ENCODE assay signal across 8 cellular contexts in the genomic region with DNA sequence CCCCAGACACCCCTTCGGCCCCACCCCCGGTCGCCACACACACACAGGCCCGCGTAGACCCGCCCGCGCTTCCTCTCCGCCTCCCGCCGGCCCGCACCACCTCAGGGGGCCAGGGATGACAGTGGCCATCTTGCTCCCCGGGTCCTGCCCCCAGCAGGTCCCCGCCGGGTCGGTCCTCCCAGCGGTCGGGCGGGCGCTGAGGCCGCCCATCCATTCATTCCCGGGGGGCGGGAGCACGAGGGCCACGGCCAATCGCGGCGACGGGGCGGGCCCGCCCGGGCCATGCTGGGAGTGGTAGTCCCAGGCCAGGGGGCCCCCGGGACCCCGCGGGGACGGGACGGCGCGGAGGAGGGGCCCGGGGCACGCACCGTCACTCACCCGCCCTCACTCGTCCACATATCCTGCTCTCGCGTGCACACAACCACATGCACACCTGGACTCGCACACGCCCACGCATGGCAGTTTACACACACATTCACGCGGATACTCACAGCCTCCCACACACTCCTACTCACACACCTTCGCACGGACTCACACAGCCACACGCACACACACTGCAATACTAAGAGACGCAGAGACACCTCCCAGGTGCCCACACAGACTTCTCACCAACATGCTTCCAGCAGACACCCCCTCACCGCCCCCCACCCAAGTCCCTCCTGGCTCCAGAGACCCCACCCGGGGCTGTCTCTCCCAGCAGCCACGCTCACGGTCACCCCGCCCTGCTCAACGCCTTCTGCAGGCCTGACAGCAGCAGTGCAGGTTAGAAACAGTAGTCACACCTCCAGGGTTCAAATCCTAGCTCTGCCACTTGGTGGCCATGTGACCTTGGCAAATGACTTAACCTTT. TPM values are rescaled to one million over a fixed set of nuclear protein-coding genes. Genes with fewer than 3 reads are reported as not detected.
DNase-seq lines count a peak whose midpoint lies in the region; ATAC-seq, FAIRE-seq and TF ChIP-seq lines count a peak whose summit lies in the region.

Gene DPF1 (minus strand): TSS at position 209 of the 849 bp plus-strand sequence. CDS start 80 bp downstream, at position 129.

- CTCF ChIA-PET in A549 (lab: Yijun Ruan, JAX) = interaction anchor here (0.6 to 4.1 kb wide), 19 partner anchors 9 to 329 kb away, joined by 3 to 98 read pairs (median 6); partner anchors contain the start of genes CATSPERG, FAM98C and WDR87

- peak; percentile 98 for FAIRE-seq in A549 (lab: Jason Lieb, UNC)
- peak; percentile 89 for FAIRE-seq in GM12892 (lab: Jason Lieb, UNC)

- WGBS in A549 (ENCODE audit: missing lambda C conversion rate) = 5% methylated on average over 34 of the region's 61 CpGs

- peaks cover 3% of the 10 kb centered on the region for H3K36me3 Mint-ChIP-seq in effector memory CD8-positive, alpha-beta T cell (ENCODE audit: insufficient read depth)

- H3K4me3 ChIP-seq in A549 = peak within 1 kb of the TSS; percentile 48

- peak; percentile 92 to 100 for DNase-seq in A549 (ENCODE audit: low read depth in 1 of 2, low spot score in 1 of 2)
- DNase-seq in GM12892 (ENCODE audit: insufficient read length) = peak; percentile 93
- DNase-seq in NCI-H524 (lab: John Stamatoyannopoulos, UW) = peak; percentile 71 to 89
- peak; percentile 60 to 70 for DNase-seq in activated CD4-positive, alpha-beta T cell treated with anti-CD3 and anti-CD28 coated beads, Interleukin-2, amount 50 U/mL, for 48 hours
- no peak for DNase-seq in effector memory CD8-positive, alpha-beta T cell
- peak; percentile 72 for DNase-seq in midbrain (lab: John Stamatoyannopoulos, UW)
- peak; percentile 50 for DNase-seq in stimulated activated naive CD8-positive, alpha-beta T cell treated with anti-CD3 and anti-CD28 coated beads, Interleukin-15, amount 100 ng/mL, for 72 hours

- peaks cover 19 to 28% of the 10 kb centered on the region in 2 donors for H3K4me1 Mint-ChIP-seq in effector memory CD8-positive, alpha-beta T cell (ENCODE audit: low read depth in 2 of 2)
- H3K4me1 Mint-ChIP-seq in stimulated activated naive CD8-positive, alpha-beta T cell treated with anti-CD3 and anti-CD28 coated beads, Interleukin-15, amount 100 ng/mL, for 72 hours = peaks cover 36% of the 10 kb centered on the region

- H3K27ac ChIP-seq in A549 = peak within 1 kb of the TSS; percentile 34 to 80

- TF ChIP-seq POLR2A in A549 (IDR thresholded peaks at IDR 0.05; ENCODE audit: low read length) (peak; percentile 23; the same call in 1 of the 2 replicates), GM12892 (IDR thresholded peaks at IDR 0.05; ENCODE audit: low read depth, low read length) (no peak)

- TF ChIP-seq EP300 in A549 (IDR thresholded peaks at IDR 0.05) = no peak

- H3K9me3 Mint-ChIP-seq in effector memory CD8-positive, alpha-beta T cell = no peaks in the 10 kb centered on the region
- no peaks in the 10 kb centered on the region for H3K9me3 Mint-ChIP-seq in stimulated activated naive CD8-positive, alpha-beta T cell treated with anti-CD3 and anti-CD28 coated beads, Interleukin-15, amount 100 ng/mL, for 72 hours

- ATAC-seq in A549 (peak; percentile 79 to 93), HG03095 (IDR thresholded peaks at IDR 0.05; ENCODE audit: unreplicated experiment) (peak; percentile 73)
- ATAC-seq in effector memory CD8-positive, alpha-beta T cell (replicated peaks) = peak; percentile 70
- ATAC-seq in stimulated activated naive CD8-positive, alpha-beta T cell treated with anti-CD3 and anti-CD28 coated beads, Interleukin-15, amount 100 ng/mL, for 72 hours = peak; percentile 79

- no peaks in the 10 kb centered on the region for H3K9me3 ChIP-seq in A549

- POLR2A ChIA-PET in A549 (lab: Yijun Ruan, JAX) = interaction anchor here (0.5 to 1.4 kb wide), 3 partner anchors 11 to 322 kb away, joined by 3 to 4 read pairs (median 3); partner anchors contain the start of gene PSMD8

- H3K4me3 Mint-ChIP-seq in effector memory CD8-positive, alpha-beta T cell = peak within 1 kb of the TSS; percentile 51 to 71
- H3K4me3 Mint-ChIP-seq in stimulated activated naive CD8-positive, alpha-beta T cell treated with anti-CD3 and anti-CD28 coated beads, Interleukin-15, amount 100 ng/mL, for 72 hours = peak within 1 kb of the TSS; percentile 66 to 90

- peak within 1 kb of the TSS; percentile 80 for H3K4me2 ChIP-seq in A549

- peaks cover 70 to 95% of the 10 kb centered on the region in 2 donors for H3K27me3 Mint-ChIP-seq in effector memory CD8-positive, alpha-beta T cell
- peaks cover 85% of the 10 kb centered on the region for H3K27me3 Mint-ChIP-seq in stimulated activated naive CD8-positive, alpha-beta T cell treated with anti-CD3 and anti-CD28 coated beads, Interleukin-15, amount 100 ng/mL, for 72 hours

- H3K4me1 ChIP-seq in A549 = peaks cover 24% of the 10 kb centered on the region

- TF ChIP-seq RAD21 in A549 (conservative IDR thresholded peaks at IDR 0.05 in 1 of 2, IDR thresholded peaks at IDR 0.05 in 1 of 2) = peak; percentile 37 to 48; a peak in 4 of 5 replicates

- peak; percentile 42 for TF ChIP-seq CTCF in A549 (IDR thresholded peaks at IDR 0.05)

- no peak within 1 kb of the TSS for H3K27ac Mint-ChIP-seq in effector memory CD8-positive, alpha-beta T cell
- H3K27ac Mint-ChIP-seq in stimulated activated naive CD8-positive, alpha-beta T cell treated with anti-CD3 and anti-CD28 coated beads, Interleukin-15, amount 100 ng/mL, for 72 hours = peak within 1 kb of the TSS; percentile 0 to 66

TF ChIP-seq in A549, 52 proteins besides CTCF, POLR2A, EP300 and RAD21 (continues in another document):
- TF ChIP-seq CBX2 (IDR thresholded peaks at IDR 0.05; ENCODE audit: borderline replicate concordance, low read depth) (no peak), ZC3H11A (IDR thresholded peaks at IDR 0.05) (no peak), PBX3 (IDR thresholded peaks at IDR 0.05) (no peak), MAFK (IDR thresholded peaks at IDR 0.05; ENCODE audit: partially characterized antibody) (no peak), NPAS2 (CRISPR knock-in tag; IDR thresholded peaks at IDR 0.05; ENCODE audit: borderline replicate concordance) (no peak), HMGXB4 (CRISPR knock-in tag; IDR thresholded peaks at IDR 0.05; ENCODE audit: borderline replicate concordance) (no peak), JUN (IDR thresholded peaks at IDR 0.05) (no peak; a peak in 1 of 5 replicates), PHF8 (IDR thresholded peaks at IDR 0.05; ENCODE audit: borderline replicate concordance, low read depth) (no peak), HDAC2 (IDR thresholded peaks at IDR 0.05) (no peak), ZFP36 (IDR thresholded peaks at IDR 0.05; ENCODE audit: borderline replicate concordance, partially characterized antibody) (no peak), MAX (IDR thresholded peaks at IDR 0.05) (peak; percentile 88), RCOR1 (IDR thresholded peaks at IDR 0.05; ENCODE audit: low read depth, low read length) (no peak), ESRRA (IDR thresholded peaks at IDR 0.05; ENCODE audit: borderline replicate concordance, low read length) (no peak), KDM5A (IDR thresholded peaks at IDR 0.05) (no peak), HOXB5 (CRISPR knock-in tag; IDR thresholded peaks at IDR 0.05) (0 out of 2 replicates have a peak, but pooled peaks have one; percentile 15), RARB (CRISPR knock-in tag; IDR thresholded peaks at IDR 0.05) (no peak)
- TF ChIP-seq, protein P1, sequence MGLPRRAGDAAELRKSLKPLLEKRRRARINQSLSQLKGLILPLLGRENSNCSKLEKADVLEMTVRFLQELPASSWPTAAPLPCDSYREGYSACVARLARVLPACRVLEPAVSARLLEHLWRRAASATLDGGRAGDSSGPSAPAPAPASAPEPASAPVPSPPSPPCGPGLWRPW (IDR thresholded peaks at IDR 0.05) = no peak
- TF ChIP-seq, protein P2, sequence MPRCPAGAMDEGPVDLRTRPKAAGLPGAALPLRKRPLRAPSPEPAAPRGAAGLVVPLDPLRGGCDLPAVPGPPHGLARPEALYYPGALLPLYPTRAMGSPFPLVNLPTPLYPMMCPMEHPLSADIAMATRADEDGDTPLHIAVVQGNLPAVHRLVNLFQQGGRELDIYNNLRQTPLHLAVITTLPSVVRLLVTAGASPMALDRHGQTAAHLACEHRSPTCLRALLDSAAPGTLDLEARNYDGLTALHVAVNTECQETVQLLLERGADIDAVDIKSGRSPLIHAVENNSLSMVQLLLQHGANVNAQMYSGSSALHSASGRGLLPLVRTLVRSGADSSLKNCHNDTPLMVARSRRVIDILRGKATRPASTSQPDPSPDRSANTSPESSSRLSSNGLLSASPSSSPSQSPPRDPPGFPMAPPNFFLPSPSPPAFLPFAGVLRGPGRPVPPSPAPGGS (IDR thresholded peaks at IDR 0.05) = no peak

RNA-seq across cellular contexts. Expression of gene DPF1, which starts in this region (rescaled TPM):
- polyA plus RNA-seq in A549 (2011; rRNA removed) (1.3 and 2.1 TPM in 2 replicates), A549 (2017; fragmentation: RNase III; extraction: RNeasy Plus Mini Kit Qiagen cat#74134 plus additional on column Dnase treatment) (4.4 to 6.8 TPM (median 5.3 TPM) in 3 replicates)
- polyA plus RNA-seq in A549 (2012; cell fraction: cytosol; rRNA removed) = 5.0 and 5.1 TPM in 2 replicates
- 11.4 and 12.1 TPM in 2 replicates for polyA plus RNA-seq in A549 (2012; cell fraction: nucleus; rRNA removed)
- 1.6 and 2.8 TPM in 2 replicates for polyA minus RNA-seq in A549 (2011; rRNA and poly(A)+ RNA removed)
- polyA plus RNA-seq in GM12892 (2012; ENCODE audit: missing spikeins) = 1.7 TPM

Comparison
In these comparisons a context has a peak if more than half of its experiments do, and no peak if none do; other contexts are left out.
1. DNase-seq: peak in A549 (2 of 2), GM12892 (single experiment), NCI-H524 (2 of 2), activated CD4-positive, alpha-beta T cell treated with anti-CD3 and anti-CD28 coated beads, Interleukin-2, amount 50 U/mL, for 48 hours (2 of 2), midbrain (single experiment) and stimulated activated naive CD8-positive, alpha-beta T cell treated with anti-CD3 and anti-CD28 coated beads, Interleukin-15, amount 100 ng/mL, for 72 hours (2 of 2); none in effector memory CD8-positive, alpha-beta T cell (0 of 3).
2. H3K27ac Mint-ChIP-seq: peak in stimulated activated naive CD8-positive, alpha-beta T cell treated with anti-CD3 and anti-CD28 coated beads, Interleukin-15, amount 100 ng/mL, for 72 hours (2 of 2); none in effector memory CD8-positive, alpha-beta T cell (0 of 2).
3. Peak in every context shown above with its lines, with median percentiles within 50 percentile points of each other: ATAC-seq.